In the genomic region with DNA sequence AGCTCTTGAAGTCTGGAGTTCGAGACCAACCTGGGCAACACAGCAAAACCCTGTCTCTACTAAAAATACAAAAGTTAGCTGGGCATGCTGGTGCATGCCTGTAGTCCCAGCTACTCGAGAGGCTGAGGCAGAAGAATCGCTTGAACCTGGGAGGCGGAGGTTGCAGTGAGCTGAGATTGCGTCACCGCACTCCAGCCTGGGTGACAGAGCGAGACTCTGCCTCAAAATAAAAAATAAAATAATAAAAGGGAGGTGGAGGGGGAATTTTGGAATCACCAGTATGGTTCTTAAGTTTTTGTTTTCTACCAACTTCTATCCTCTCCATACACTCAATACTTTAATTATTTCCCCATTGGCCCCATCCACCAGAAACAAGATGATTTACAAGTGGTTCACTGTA, we compare ENCODE assay signal across 9 cellular contexts. TPM values are rescaled to one million over a fixed set of nuclear protein-coding genes. Genes with fewer than 3 reads are reported as not detected.
DNase-seq lines count a peak whose midpoint lies in the region; ATAC-seq, FAIRE-seq and TF ChIP-seq lines count a peak whose summit lies in the region.
"Not testable (repeated sequence)": the region's sequence is repeated elsewhere in the genome, so short reads cannot be mapped to it uniquely, and the experiment has no call there.
"Had no signal": no experiment of that assay in that cellular context is flagged by ENCODE, and none has a peak within 500 bp of the region (broad histone marks: within the 10 kb centered on the region; RNA-seq: fewer than 3 reads in every experiment).

No MANE protein-coding gene starts in this region.

- H2AFZ ChIP-seq in HepG2 (ENCODE audit: low read length), result not testable (repeated sequence)

- H3K4me2 ChIP-seq in A549, result peak overlapping the region; percentile 3; the same call in 1 of the 3 replicates
- H3K4me2 ChIP-seq in HepG2 (ENCODE audit: low read depth, low read length), result not testable (repeated sequence)

- not testable (repeated sequence) for H3K9me3 ChIP-seq in A549; HUES48 (ENCODE audit: control insufficient read depth, insufficient read depth, low read length); ectodermal cell (ENCODE audit: control insufficient read depth, low read length); HepG2 (ENCODE audit: low read length)

- H3K4me3 Mint-ChIP-seq in WTC11; endothelial cell (ENCODE audit: unreplicated experiment); nephron progenitor cell; progenitor cell of endocrine pancreas (ENCODE audit: low read depth): not testable (repeated sequence)

- not testable (repeated sequence) for TF ChIP-seq EP300 in A549 (IDR thresholded peaks at IDR 0.05); HepG2 (IDR thresholded peaks at IDR 0.05; ENCODE audit: low read depth in 2 of 2, low read length in 2 of 2); HepG2 (CRISPR knock-in tag; IDR thresholded peaks at IDR 0.05; ENCODE audit: borderline replicate concordance)

- H3K79me2 ChIP-seq in HepG2 (ENCODE audit: insufficient read depth, low read length), result peaks cover 68% of the 10 kb centered on the region

- not testable (repeated sequence) for TF ChIP-seq POLR2A in A549 (IDR thresholded peaks at IDR 0.05; ENCODE audit: low read length); HepG2 (IDR thresholded peaks at IDR 0.05; ENCODE audit: insufficient read depth in 1 of 2, low read depth in 2 of 2, low read length in 2 of 2)

- WGBS in A549 (ENCODE audit: missing lambda C conversion rate), result 93% methylated on average over 7 of the region's 7 CpGs
- 87 to 89% methylated on average over 6 to 7 of the region's 7 CpGs for WGBS in ectodermal cell, 2 experiments
- 89% methylated on average over 7 of the region's 7 CpGs for WGBS in HepG2 (ENCODE audit: low lambda C conversion rate)

- H3K36me3 ChIP-seq in HUES48 (ENCODE audit: control insufficient read depth, insufficient read depth, low read length); ectodermal cell (ENCODE audit: control insufficient read depth, insufficient read depth, low read length); HepG2 (replicated peaks in 1 of 2; ENCODE audit: control insufficient read depth in 1 of 2, insufficient read depth in 2 of 2, low read length in 2 of 2): not testable (repeated sequence)

- not testable (repeated sequence) for H3K36me3 Mint-ChIP-seq in WTC11; endothelial cell (ENCODE audit: low read depth, unreplicated experiment); progenitor cell of endocrine pancreas (ENCODE audit: insufficient read depth)
- H3K36me3 Mint-ChIP-seq in nephron progenitor cell (ENCODE audit: low read depth), result peaks cover 26% of the 10 kb centered on the region

- BruUV-seq in HepG2 (replicated peaks; lab: Mats Ljungman, UMichigan), result not testable (repeated sequence)

- not testable (repeated sequence) for H3K27me3 Mint-ChIP-seq in WTC11 (ENCODE audit: low read depth); endothelial cell (ENCODE audit: unreplicated experiment); nephron progenitor cell (ENCODE audit: low read depth, poor library complexity); progenitor cell of endocrine pancreas

- peaks cover 70% of the 10 kb centered on the region for H3K4me1 ChIP-seq in A549
- H3K4me1 ChIP-seq in HUES48 (ENCODE audit: control insufficient read depth, insufficient read depth, low read length), result peaks cover 25% of the 10 kb centered on the region
- H3K4me1 ChIP-seq in ectodermal cell (ENCODE audit: control insufficient read depth, insufficient read depth, low read length), result peaks cover 18% of the 10 kb centered on the region
- H3K4me1 ChIP-seq in HepG2 (ENCODE audit: insufficient read depth, low read length), result peaks cover 66% of the 10 kb centered on the region

- TF ChIP-seq RAD21 in A549 (conservative IDR thresholded peaks at IDR 0.05 in 1 of 2, IDR thresholded peaks at IDR 0.05 in 1 of 2); HepG2 (CRISPR knock-in tag; IDR thresholded peaks at IDR 0.05): not testable (repeated sequence)

- CTCF ChIA-PET in A549 (lab: Yijun Ruan, JAX) (interaction anchor here (1.9 kb wide), 1 partner anchor 16 kb away, joined by 5 read pairs; no protein-coding TSS in a partner anchor), WTC11 (lab: Charles Lee) (interaction anchor here (1.3 kb wide), 1 partner anchor 17 kb away, joined by 3 read pairs; no protein-coding TSS in a partner anchor)
- CTCF ChIA-PET in HepG2 (lab: Yijun Ruan, JAX; ENCODE audit: low intra/inter-chr PET ratio, low total read pairs), result not testable (repeated sequence)

- in situ Hi-C loops in HepG2 (cut with HindIII; ENCODE audit: extremely low pct_ligation_motif_present, low pct_unique_long_range_greater_than_20kb), result not testable (repeated sequence)

- not testable (repeated sequence) for H3K27me3 ChIP-seq in HUES48 (ENCODE audit: control insufficient read depth, insufficient read depth, low read length); ectodermal cell (ENCODE audit: control insufficient read depth, insufficient read depth, low read length, poor library complexity, severe bottlenecking); HepG2 (ENCODE audit: control insufficient read depth in 1 of 2, insufficient read depth in 2 of 2, low read length in 2 of 2)

- DNase-seq in A549 (ENCODE audit: low read depth in 1 of 2, low spot score in 1 of 2); WTC11 (ENCODE audit: low spot score); endothelial cell (ENCODE audit: low spot score); HepG2 (ENCODE audit: low spot score); nephron progenitor cell; progenitor cell of endocrine pancreas (ENCODE audit: low spot score, unreplicated experiment): not testable (repeated sequence)

- POLR2A ChIA-PET in A549 (lab: Yijun Ruan, JAX); WTC11 (lab: Charles Lee): not testable (repeated sequence)
- POLR2A ChIA-PET in HepG2 (lab: Yijun Ruan, JAX), result interaction anchor here (2.6 kb wide), 1 partner anchor 15 kb away, joined by 16 read pairs; no protein-coding TSS in a partner anchor

- peak overlapping the region in 1 of 2 experiments; percentile 22; a peak in 3 of 6 replicates for H3K27ac ChIP-seq in A549
- peak overlapping the region; percentile 40 for H3K27ac ChIP-seq in HUES48 (ENCODE audit: low read depth, low read length)
- peak overlapping the region; percentile 41 for H3K27ac ChIP-seq in ectodermal cell (ENCODE audit: insufficient read depth, low read depth, low read length, poor library complexity, severe bottlenecking)
- not testable (repeated sequence) for H3K27ac ChIP-seq in HepG2 (ENCODE audit: extremely low read length, insufficient read depth, low read length)

- peaks cover 30% of the 10 kb centered on the region for H3K4me1 Mint-ChIP-seq in WTC11
- H3K4me1 Mint-ChIP-seq in endothelial cell (ENCODE audit: unreplicated experiment), result peaks cover 25% of the 10 kb centered on the region
- H3K4me1 Mint-ChIP-seq in nephron progenitor cell, result peaks cover 49% of the 10 kb centered on the region
- H3K4me1 Mint-ChIP-seq in progenitor cell of endocrine pancreas (ENCODE audit: low read depth), result peaks cover 23% of the 10 kb centered on the region

- not testable (repeated sequence) for TF ChIP-seq CTCF in A549 (IDR thresholded peaks at IDR 0.05); WTC11 (IDR thresholded peaks at IDR 0.05); endothelial cell (IDR thresholded peaks at IDR 0.05; ENCODE audit: unreplicated experiment); HepG2 (CRISPR knock-in tag; IDR thresholded peaks at IDR 0.05); nephron progenitor cell (IDR thresholded peaks at IDR 0.05); progenitor cell of endocrine pancreas (IDR thresholded peaks at IDR 0.05; ENCODE audit: unreplicated experiment)

- peaks cover 13% of the 10 kb centered on the region for H4K20me1 ChIP-seq in HepG2 (ENCODE audit: insufficient read depth, low read length)

- not testable (repeated sequence) for H3K9me3 Mint-ChIP-seq in WTC11; endothelial cell (ENCODE audit: unreplicated experiment); nephron progenitor cell; progenitor cell of endocrine pancreas (ENCODE audit: low read depth)

- not testable (repeated sequence) for FAIRE-seq in A549 (lab: Jason Lieb, UNC); HepG2 (lab: Jason Lieb, UNC)

- intact Hi-C loops in HepG2 (cut with micrococcal nuclease; ENCODE audit: unreplicated experiment), result loop anchor here (5.0 kb wide), 1 partner anchor 57 kb away; no protein-coding TSS in a partner anchor

- not testable (repeated sequence) for H3K9ac ChIP-seq in HUES48 (ENCODE audit: low read depth, low read length); HepG2 (ENCODE audit: insufficient read depth, low read depth, low read length)

- H3K27ac Mint-ChIP-seq in WTC11, result 0 out of 2 replicates have a peak overlapping the region, but pooled peaks have one; percentile 60
- H3K27ac Mint-ChIP-seq in endothelial cell (ENCODE audit: unreplicated experiment), result peak overlapping the region; percentile 86
- H3K27ac Mint-ChIP-seq in nephron progenitor cell, result peak overlapping the region; percentile 80
- peak overlapping the region; percentile 31 for H3K27ac Mint-ChIP-seq in progenitor cell of endocrine pancreas

- H3K4me3 ChIP-seq in A549; HUES48 (ENCODE audit: low read depth, low read length); ectodermal cell (ENCODE audit: insufficient read depth, low read depth, low read length); HepG2 (replicated peaks in 1 of 3; ENCODE audit: insufficient read depth in 1 of 3, low read depth in 2 of 3, low read length in 3 of 3): not testable (repeated sequence)

- ATAC-seq in A549, WTC11, HepG2: not testable (repeated sequence)

RNA-seq across cellular contexts. Expression of gene DENND5B, which starts 16.6 kb away (rescaled TPM):
- 55.2 and 63.2 TPM in 2 replicates for polyA plus RNA-seq in A549 (2011; rRNA removed)
- 13.2 and 17.1 TPM in 2 replicates for polyA plus RNA-seq in A549 (2012; cell fraction: cytosol; rRNA removed)
- polyA plus RNA-seq in A549 (2012; cell fraction: nucleus; rRNA removed), result 6.7 and 9.5 TPM in 2 replicates
- polyA plus RNA-seq in A549 (2017; fragmentation: RNase III; extraction: RNeasy Plus Mini Kit Qiagen cat#74134 plus additional on column Dnase treatment), result 14.9 to 15.5 TPM (median 15.3 TPM) in 3 replicates
- 58.4 and 60.4 TPM in 2 replicates for polyA minus RNA-seq in A549 (2011; rRNA and poly(A)+ RNA removed)
- 12.7 to 15.2 TPM (median 13.8 TPM) in 3 replicates for total RNA-seq in WTC11 (2021)
- 24.2 TPM for polyA plus RNA-seq in ectodermal cell (2013, experiment 1 of 4)
- 27.2 TPM for polyA plus RNA-seq in ectodermal cell (2013, experiment 2 of 4)
- polyA plus RNA-seq in ectodermal cell (2013, experiment 3 of 4), result 21.4 TPM
- polyA plus RNA-seq in ectodermal cell (2013, experiment 4 of 4), result 23.1 TPM
- total RNA-seq in endothelial cell (ENCODE audit: unreplicated experiment), result 20.0 TPM
- 18.7 and 23.2 TPM in 2 replicates for total RNA-seq in HepG2 (2016; rRNA removed; fragmentation: Illumina TruSeq; extraction: Trizol)
- total RNA-seq in HepG2 (2016; cell fraction: cytosol; rRNA removed; fragmentation: Illumina TruSeq; extraction: Trizol; ENCODE audit: low read depth), result 14.8 and 15.4 TPM in 2 replicates
- 17.0 and 21.9 TPM in 2 replicates for total RNA-seq in HepG2 (2016; cell fraction: insoluble cytoplasmic fraction; rRNA removed; fragmentation: Illumina TruSeq; extraction: Trizol)
- total RNA-seq in HepG2 (2016; cell fraction: membrane; rRNA removed; fragmentation: Illumina TruSeq; extraction: Trizol), result 17.6 and 20.1 TPM in 2 replicates
- 17.0 and 21.5 TPM in 2 replicates for total RNA-seq in HepG2 (2016; cell fraction: nucleus; rRNA removed; fragmentation: Illumina TruSeq; extraction: Trizol)
- 12.8 and 14.7 TPM in 2 replicates for polyA plus RNA-seq in HepG2 (2011; rRNA removed)
- polyA plus RNA-seq in HepG2 (2011; cell fraction: cytosol; rRNA removed), result 7.6 and 11.3 TPM in 2 replicates
- 7.1 and 8.6 TPM in 2 replicates for polyA plus RNA-seq in HepG2 (2011; cell fraction: nucleus; rRNA removed)
- polyA plus RNA-seq in HepG2 (2012), result 10.4 and 12.0 TPM in 2 replicates
- polyA plus RNA-seq in HepG2 (2016; cell fraction: cytosol; fragmentation: Illumina TruSeq; extraction: Trizol; ENCODE audit: low read depth), result 2.2 and 2.6 TPM in 2 replicates
- 14.4 and 15.3 TPM in 2 replicates for polyA plus RNA-seq in HepG2 (2016; cell fraction: insoluble cytoplasmic fraction; fragmentation: Illumina TruSeq; extraction: Trizol; ENCODE audit: low read depth)
- 5.3 and 6.5 TPM in 2 replicates for polyA plus RNA-seq in HepG2 (2016; cell fraction: membrane; fragmentation: Illumina TruSeq; extraction: Trizol; ENCODE audit: low read depth)
- polyA plus RNA-seq in HepG2 (2016; cell fraction: nucleus; fragmentation: Illumina TruSeq; extraction: Trizol; ENCODE audit: insufficient read depth, low read depth), result 12.9 and 13.9 TPM in 2 replicates
- polyA minus RNA-seq in HepG2 (2011; rRNA and poly(A)+ RNA removed; ENCODE audit: low replicate concordance), result 36.9 and 38.4 TPM in 2 replicates
- 20.2 and 23.4 TPM in 2 replicates for polyA minus RNA-seq in HepG2 (2011; cell fraction: cytosol; rRNA and poly(A)+ RNA removed)
- polyA minus RNA-seq in HepG2 (2011; cell fraction: nucleus; rRNA and poly(A)+ RNA removed), result 42.4 and 47.2 TPM in 2 replicates
- total RNA-seq in progenitor cell of endocrine pancreas, result 34.6 and 35.0 TPM in 2 replicates
- total RNA-seq: CD4-positive, alpha-beta memory T cell had no signal

Comparison
In these comparisons a context has a peak if more than half of its experiments do, and no peak if none do; other contexts are left out.
1. H3K27ac Mint-ChIP-seq: peak in every context shown above with its lines; median percentile 86 in endothelial cell; 80 in nephron progenitor cell; 60 in WTC11; 31 in progenitor cell of endocrine pancreas.